ENCODE assay signal across 8 cellular contexts in the genomic region with DNA sequence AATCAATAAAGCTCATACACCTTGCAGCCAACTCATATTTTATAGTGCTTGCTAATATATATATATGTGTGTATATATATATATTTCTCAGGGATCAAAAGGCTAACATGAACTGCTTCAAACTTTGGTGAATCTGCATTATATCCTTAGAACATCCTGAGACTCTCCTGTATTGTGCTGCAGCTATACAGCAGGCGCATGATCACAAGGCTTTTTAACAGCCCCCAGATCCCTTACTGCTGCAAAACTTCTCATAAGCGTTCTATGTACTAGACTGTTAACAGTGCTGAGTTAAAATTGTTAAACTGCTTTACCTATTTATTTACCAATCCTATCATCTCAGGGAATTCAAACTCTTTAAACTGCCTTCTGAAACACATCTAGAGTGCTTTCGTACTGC. TPM values are rescaled to one million over a fixed set of nuclear protein-coding genes. Genes with fewer than 3 reads are reported as not detected.
DNase-seq lines count a peak whose midpoint lies in the region; ATAC-seq and TF ChIP-seq lines count a peak whose summit lies in the region.

No MANE protein-coding gene starts in this region.

- ATAC-seq in CD4-positive, CD25-positive, alpha-beta regulatory T cell (ENCODE audit: low read depth in 2 of 2): no peak
- ATAC-seq in GM19467 (IDR thresholded peaks at IDR 0.05; ENCODE audit: unreplicated experiment): no peak

- H3K9me3 Mint-ChIP-seq in CD4-positive, CD25-positive, alpha-beta regulatory T cell: peaks cover 0 to 3% (median 0%) of the 10 kb centered on the region in 7 donors

- no peak overlapping the region for H2AFZ ChIP-seq in Karpas-422 (ENCODE audit: low read length)

- H3K27ac ChIP-seq in CD4-positive, CD25-positive, alpha-beta regulatory T cell (ENCODE audit: insufficient read depth, low read length, poor library complexity, severe bottlenecking): peak overlapping the region; percentile 88
- H3K27ac ChIP-seq in Karpas-422 (ENCODE audit: low read length): peak overlapping the region; percentile 73; the same call in 1 of the 2 replicates
- H3K27ac ChIP-seq in breast epithelium: no peak overlapping the region

- H3K4me2 ChIP-seq in Karpas-422 (ENCODE audit: low read depth, low read length, poor library complexity, severe bottlenecking): peak overlapping the region; percentile 97

- H3K27me3 Mint-ChIP-seq in CD4-positive, CD25-positive, alpha-beta regulatory T cell: peaks cover 6% of the 10 kb centered on the region

- peaks cover 14% of the 10 kb centered on the region; the same call in 1 of the 2 replicates for H4K20me1 ChIP-seq in Karpas-422 (ENCODE audit: insufficient read depth, low read depth, low read length)

- H3K9me2 ChIP-seq in Karpas-422 (replicated peaks; ENCODE audit: insufficient read depth, low read length): no peaks in the 10 kb centered on the region

- no peaks in the 10 kb centered on the region for H3K27me3 ChIP-seq in CD4-positive, CD25-positive, alpha-beta regulatory T cell (ENCODE audit: control insufficient read depth, insufficient read depth, low read length)
- H3K27me3 ChIP-seq in Karpas-422 (ENCODE audit: low read length): no peaks in the 10 kb centered on the region
- H3K27me3 ChIP-seq in breast epithelium: no peaks in the 10 kb centered on the region
- peaks cover 4% of the 10 kb centered on the region for H3K27me3 ChIP-seq in mucosa of stomach (ENCODE audit: control insufficient read depth, insufficient read depth, low read length)

- no peak for TF ChIP-seq CTCF in breast epithelium (IDR thresholded peaks at IDR 0.05)

- H3K79me2 ChIP-seq in Karpas-422 (ENCODE audit: low read length): peaks cover 69% of the 10 kb centered on the region

- peaks cover 48% of the 10 kb centered on the region for H3K4me1 ChIP-seq in CD4-positive, CD25-positive, alpha-beta regulatory T cell (ENCODE audit: control insufficient read depth, insufficient read depth, low read length, poor library complexity, severe bottlenecking)
- H3K4me1 ChIP-seq in Karpas-422 (ENCODE audit: low read length): peaks cover 33% of the 10 kb centered on the region
- H3K4me1 ChIP-seq in breast epithelium: peaks cover 0 to 12% of the 10 kb centered on the region in 2 donors
- peaks cover 7% of the 10 kb centered on the region for H3K4me1 ChIP-seq in mucosa of stomach (ENCODE audit: control insufficient read depth, insufficient read depth, low read length)

- H3K9ac ChIP-seq in Karpas-422 (ENCODE audit: low read length) (peak overlapping the region; percentile 92), mucosa of stomach (ENCODE audit: low read length) (peak overlapping the region; percentile 88)

- no peak for TF ChIP-seq POLR2A in breast epithelium (IDR thresholded peaks at IDR 0.05)

- intact Hi-C loops in breast epithelium (cut with DNase I; ENCODE audit: low total_unique reads): no loop called here

- H3K4me1 Mint-ChIP-seq in CD4-positive, CD25-positive, alpha-beta regulatory T cell: peaks cover 37 to 62% (median 43%) of the 10 kb centered on the region in 4 donors

- peak overlapping the region; percentile 38 to 98 (median 98) for H3K27ac Mint-ChIP-seq in CD4-positive, CD25-positive, alpha-beta regulatory T cell

- no peaks in the 10 kb centered on the region for H3K9me3 ChIP-seq in CD4-positive, CD25-positive, alpha-beta regulatory T cell (ENCODE audit: control insufficient read depth in 2 of 2, low read length in 2 of 2)
- no peaks in the 10 kb centered on the region for H3K9me3 ChIP-seq in Karpas-422 (ENCODE audit: low read length)
- H3K9me3 ChIP-seq in breast epithelium: no peaks in the 10 kb centered on the region
- no peaks in the 10 kb centered on the region for H3K9me3 ChIP-seq in mucosa of stomach (ENCODE audit: control insufficient read depth, low read length)

- peaks cover 3% of the 10 kb centered on the region for H3K36me3 Mint-ChIP-seq in CD4-positive, CD25-positive, alpha-beta regulatory T cell

- peak in 1 of 3 donors; percentile 16 for DNase-seq in CD4-positive, CD25-positive, alpha-beta regulatory T cell
- DNase-seq in Karpas-422 (peak; percentile 47), breast epithelium (ENCODE audit: low spot score in 2 of 2) (no peak), anterior cingulate cortex (lab: John Stamatoyannopoulos, UW) (no peak), AG20443 (ENCODE audit: low spot score) (no peak)
- DNase-seq in stimulated activated CD4-positive, alpha-beta T cell treated with anti-CD3 and anti-CD28 coated beads, Interleukin-12 subunit alpha, Interleukin-12 subunit beta, amount 100 ng/mL, for 4 hours: no peak

- peak overlapping the region; percentile 94 for H3K4me3 ChIP-seq in CD4-positive, CD25-positive, alpha-beta regulatory T cell (ENCODE audit: low read depth, low read length)
- H3K4me3 ChIP-seq in Karpas-422 (ENCODE audit: low read length) (peak overlapping the region; percentile 75), breast epithelium (peak overlapping the region; percentile 85 to 89 (median 86)), mucosa of stomach (ENCODE audit: low read length) (peak overlapping the region; percentile 52)

- H3K4me3 Mint-ChIP-seq in CD4-positive, CD25-positive, alpha-beta regulatory T cell: peak overlapping the region; percentile 93 to 97 (median 97)

- no peaks in the 10 kb centered on the region for H3K36me3 ChIP-seq in CD4-positive, CD25-positive, alpha-beta regulatory T cell (ENCODE audit: control insufficient read depth, insufficient read depth, low read length)
- H3K36me3 ChIP-seq in Karpas-422 (ENCODE audit: insufficient read depth, low read length): peaks cover 17% of the 10 kb centered on the region
- no peaks in the 10 kb centered on the region for H3K36me3 ChIP-seq in breast epithelium
- H3K36me3 ChIP-seq in mucosa of stomach (ENCODE audit: control insufficient read depth, insufficient read depth, low read length): no peaks in the 10 kb centered on the region

RNA-seq across cellular contexts. Expression of a gene that starts 1.3 kb away (rescaled TPM):
- total RNA-seq in CD4-positive, CD25-positive, alpha-beta regulatory T cell: 87.7 TPM
- 10 to 100 TPM; 24.0 to 34.3 (median 25.3) TPM for polyA plus RNA-seq in CD4-positive, CD25-positive, alpha-beta regulatory T cell
- 22.3 and 23.2 TPM in 2 replicates for total RNA-seq in Karpas-422 (2014; rRNA removed; shearing (Covaris generic); ENCODE audit: low replicate concordance)
- total RNA-seq in breast epithelium: 10 to 100 TPM; 36.8 to 62.5 (median 51.5) TPM

RNA-seq across cellular contexts. Expression of a gene that starts 55.4 kb away (rescaled TPM):
- not detected for total RNA-seq in CD4-positive, CD25-positive, alpha-beta regulatory T cell
- not detected for polyA plus RNA-seq in CD4-positive, CD25-positive, alpha-beta regulatory T cell
- total RNA-seq in Karpas-422 (2014; rRNA removed; shearing (Covaris generic); ENCODE audit: low replicate concordance): 0.56 and 2.4 TPM in 2 replicates
- total RNA-seq in breast epithelium: 1 to 10 TPM; 1.9 to 3.6 (median 3.0) TPM

Comparison
In these comparisons a context has a peak if more than half of its experiments do, and no peak if none do; other contexts are left out.
1. H3K27ac ChIP-seq: peak in CD4-positive, CD25-positive, alpha-beta regulatory T cell (single experiment) and Karpas-422 (single experiment); none in breast epithelium (0 of 2).
2. Peak in every context shown above with its lines, with median percentiles within 50 percentile points of each other: H3K4me3 ChIP-seq.